In the genomic region with DNA sequence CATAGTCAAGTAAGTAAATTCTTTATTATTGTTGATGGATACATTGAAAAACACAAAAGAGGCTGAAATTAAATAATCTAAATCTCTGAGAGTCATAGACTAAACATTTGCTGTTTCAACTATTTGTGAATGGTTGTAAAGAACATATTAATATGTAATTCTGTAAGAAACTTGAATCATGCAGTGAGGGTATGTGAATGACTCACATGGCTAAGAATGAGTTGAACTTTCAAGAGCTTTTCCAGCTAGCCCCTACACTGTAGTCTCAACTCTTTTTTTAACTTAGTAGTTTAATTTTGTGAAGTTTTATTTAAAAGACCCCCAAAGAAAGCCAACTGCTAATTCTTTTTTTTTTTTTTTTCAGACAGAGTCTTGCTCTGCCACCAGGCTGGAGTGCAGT, we compare ENCODE assay signal across 19 cellular contexts.
A peak's percentile ranks its signal among the peaks of the same experiment; 100 is the strongest.
DNase-seq lines count a peak whose midpoint lies in the region; ATAC-seq lines count a peak whose summit lies in the region.
"Had no signal": no experiment of that assay in that cellular context is flagged by ENCODE, and none has a peak within 500 bp of the region (broad histone marks: within the 10 kb centered on the region; RNA-seq: fewer than 3 reads in every experiment).

No MANE protein-coding gene starts in this region.

- no peak overlapping the region for H3K27ac ChIP-seq in right cardiac atrium (ENCODE audit: low read length)
- H3K27ac ChIP-seq: left ventricle myocardium inferior had no signal

- H3K4me3 ChIP-seq in skeletal muscle satellite cell (ENCODE audit: low read length) (no peak overlapping the region), right cardiac atrium (ENCODE audit: low read length) (no peak overlapping the region)
- H3K4me3 ChIP-seq: left ventricle myocardium inferior had no signal

- peaks cover 28% of the 10 kb centered on the region for H3K4me1 ChIP-seq in skeletal muscle satellite cell (ENCODE audit: control insufficient read depth, insufficient read depth, low read length)
- H3K4me1 ChIP-seq in right cardiac atrium (ENCODE audit: control insufficient read depth, insufficient read depth, low read length): peaks cover 2% of the 10 kb centered on the region

- H3K9me3 ChIP-seq in skeletal muscle satellite cell (replicated peaks; ENCODE audit: low read length): no peaks in the 10 kb centered on the region
- H3K9me3 ChIP-seq in right cardiac atrium (ENCODE audit: control insufficient read depth, low read length): no peaks in the 10 kb centered on the region
- H3K9me3 ChIP-seq: left ventricle myocardium inferior had no signal

- no peaks in the 10 kb centered on the region for H3K36me3 ChIP-seq in skeletal muscle satellite cell (ENCODE audit: insufficient read depth, low read length)
- H3K36me3 ChIP-seq: left ventricle myocardium inferior had no signal

- no peak overlapping the region for H3K9ac ChIP-seq in skeletal muscle satellite cell (ENCODE audit: low read depth, low read length)

- peak; percentile 47 for DNase-seq in GM03348 (ENCODE audit: low spot score)
- DNase-seq in fibroblast of peridontal ligament (ENCODE audit: extremely low read depth): peak; percentile 73
- DNase-seq in left colon: no peak
- DNase-seq in right cardiac atrium: no peak
- DNase-seq: activated CD4-positive, alpha-beta T cell treated with anti-CD3 and anti-CD28 coated beads for 48 hours; activated T-cell treated with anti-CD3 and anti-CD28 coated beads for 4 hours; DND-41; Kasumi-1; left ventricle myocardium inferior; NCI-H1436 treated with DMSO at 0.1 percent for 48 hours; SIG-M5; stimulated activated CD4-positive, alpha-beta T cell treated with anti-CD3 and anti-CD28 coated beads, Interleukin-1b, Interleukin-23, amount 100 ng/mL, for 48 hours had no signal

- no peaks in the 10 kb centered on the region for H3K36me3 Mint-ChIP-seq in activated T-helper 17 cell treated with anti-CD3 and anti-CD28 coated beads, Interleukin-2, amount 50 U/mL, for 72 hours (ENCODE audit: low read depth)
- no peaks in the 10 kb centered on the region for H3K36me3 Mint-ChIP-seq in stimulated activated memory B cell treated with anti-CD40 and anti-IgM and Interleukin-4, amounts not matched to agents 10 μg/mL and 1 μg/mL and 100 μg/mL, for 72 hours

- intact Hi-C loops in left colon (cut with DNase I, micrococcal nuclease) (no loop called here), right cardiac atrium (cut with DNase I) (no loop called here)

- H3K4me2 ChIP-seq in skeletal muscle satellite cell (ENCODE audit: low read length): peak overlapping the region; percentile 33

- H3K27me3 ChIP-seq in skeletal muscle satellite cell (ENCODE audit: control insufficient read depth, insufficient read depth, low read length): no peaks in the 10 kb centered on the region
- no peaks in the 10 kb centered on the region for H3K27me3 ChIP-seq in right cardiac atrium (ENCODE audit: control insufficient read depth, insufficient read depth)

- no peak overlapping the region for H3K4me3 Mint-ChIP-seq in activated T-helper 17 cell treated with anti-CD3 and anti-CD28 coated beads, Interleukin-2, amount 50 U/mL, for 72 hours
- H3K4me3 Mint-ChIP-seq in stimulated activated memory B cell treated with anti-CD40 and anti-IgM and Interleukin-4, amounts not matched to agents 10 μg/mL and 1 μg/mL and 100 μg/mL, for 72 hours: no peak overlapping the region
- H3K4me3 Mint-ChIP-seq: activated naive CD8-positive, alpha-beta T cell; CD14-positive monocyte had no signal

- ATAC-seq in activated T-helper 17 cell treated with anti-CD3 and anti-CD28 coated beads, Interleukin-2, amount 50 U/mL, for 72 hours (replicated peaks): peak; percentile 56
- ATAC-seq in stimulated activated memory B cell treated with anti-CD40 and anti-IgM and Interleukin-4, amounts not matched to agents 10 μg/mL and 1 μg/mL and 100 μg/mL, for 72 hours: no peak
- ATAC-seq in left colon: no peak
- no peak for ATAC-seq in right cardiac atrium
- ATAC-seq in GM18870 (IDR thresholded peaks at IDR 0.05; ENCODE audit: unreplicated experiment): no peak

- H3K27me3 Mint-ChIP-seq in activated T-helper 17 cell treated with anti-CD3 and anti-CD28 coated beads, Interleukin-2, amount 50 U/mL, for 72 hours: no peaks in the 10 kb centered on the region
- no peaks in the 10 kb centered on the region for H3K27me3 Mint-ChIP-seq in stimulated activated memory B cell treated with anti-CD40 and anti-IgM and Interleukin-4, amounts not matched to agents 10 μg/mL and 1 μg/mL and 100 μg/mL, for 72 hours
- H3K27me3 Mint-ChIP-seq: activated naive CD8-positive, alpha-beta T cell; progenitor cell of endocrine pancreas had no signal

- no peaks in the 10 kb centered on the region for H3K9me3 Mint-ChIP-seq in activated T-helper 17 cell treated with anti-CD3 and anti-CD28 coated beads, Interleukin-2, amount 50 U/mL, for 72 hours
- H3K9me3 Mint-ChIP-seq in stimulated activated memory B cell treated with anti-CD40 and anti-IgM and Interleukin-4, amounts not matched to agents 10 μg/mL and 1 μg/mL and 100 μg/mL, for 72 hours: no peaks in the 10 kb centered on the region

- H3K4me1 Mint-ChIP-seq in activated T-helper 17 cell treated with anti-CD3 and anti-CD28 coated beads, Interleukin-2, amount 50 U/mL, for 72 hours: no peaks in the 10 kb centered on the region
- H3K4me1 Mint-ChIP-seq in stimulated activated memory B cell treated with anti-CD40 and anti-IgM and Interleukin-4, amounts not matched to agents 10 μg/mL and 1 μg/mL and 100 μg/mL, for 72 hours: no peaks in the 10 kb centered on the region
- H3K4me1 Mint-ChIP-seq: CD14-positive monocyte had no signal

- no peak overlapping the region for H3K27ac Mint-ChIP-seq in activated T-helper 17 cell treated with anti-CD3 and anti-CD28 coated beads, Interleukin-2, amount 50 U/mL, for 72 hours
- H3K27ac Mint-ChIP-seq in stimulated activated memory B cell treated with anti-CD40 and anti-IgM and Interleukin-4, amounts not matched to agents 10 μg/mL and 1 μg/mL and 100 μg/mL, for 72 hours: no peak overlapping the region
- H3K27ac Mint-ChIP-seq: activated naive CD8-positive, alpha-beta T cell; CD14-positive monocyte; progenitor cell of endocrine pancreas had no signal

Comparison
In these comparisons a context has a peak if more than half of its experiments do, and no peak if none do; other contexts are left out.
1. DNase-seq: peak in GM03348 (single experiment) and fibroblast of peridontal ligament (single experiment); none in left colon (0 of 2) and right cardiac atrium (0 of 3).